ENCODE assay signal across 2 cellular contexts in the genomic region with DNA sequence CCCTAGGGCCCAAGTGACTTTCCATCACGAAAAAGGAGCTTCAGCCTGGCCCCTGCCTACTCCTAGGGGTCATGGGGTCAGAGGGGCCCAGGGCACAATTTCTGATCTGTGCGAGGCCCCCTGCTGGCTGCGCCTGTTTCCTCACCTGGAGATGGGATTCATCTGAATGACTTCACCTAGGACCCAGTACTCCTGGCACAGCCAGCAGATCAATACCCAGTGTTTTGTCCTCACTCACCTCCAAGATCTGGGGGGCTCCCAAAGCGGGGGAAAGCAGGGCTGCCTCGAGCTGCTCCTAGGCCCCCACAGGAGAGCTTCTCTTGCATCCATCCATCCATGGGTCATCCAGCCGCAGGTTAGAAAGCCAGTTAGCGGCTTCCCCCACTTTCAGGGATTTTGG.
A peak's percentile ranks its signal among the peaks of the same experiment; 100 is the strongest.
TF ChIP-seq lines count a peak whose summit lies in the region.

No MANE protein-coding gene starts in this region.

TF ChIP-seq in HepG2, 621 proteins besides CTCF, POLR2A, EP300 and RAD21 (continues in another document):
- TF ChIP-seq SATB2 (CRISPR knock-in tag; IDR thresholded peaks at IDR 0.05) (no peak), ZNF138 (CRISPR knock-in tag; IDR thresholded peaks at IDR 0.05; ENCODE audit: low read depth) (no peak), SALL2 (CRISPR knock-in tag; IDR thresholded peaks at IDR 0.05) (peak; percentile 37; the same call in 1 of the 2 replicates), ZNF10 (CRISPR knock-in tag; IDR thresholded peaks at IDR 0.05; ENCODE audit: borderline replicate concordance, low read depth) (no peak), NR2C2 (CRISPR knock-in tag; IDR thresholded peaks at IDR 0.05; ENCODE audit: borderline replicate concordance) (peak; percentile 86), KDM5B (CRISPR knock-in tag; IDR thresholded peaks at IDR 0.05; ENCODE audit: borderline replicate concordance) (0 out of 2 replicates have a peak, but pooled peaks have one; percentile 26), ZNF780A (CRISPR knock-in tag; IDR thresholded peaks at IDR 0.05) (no peak), MED1 (CRISPR knock-in tag; IDR thresholded peaks at IDR 0.05) (0 out of 2 replicates have a peak, but pooled peaks have one; percentile 20), ZNF674 (CRISPR knock-in tag; IDR thresholded peaks at IDR 0.05; ENCODE audit: low read depth) (no peak), XRCC5 (optimal IDR thresholded peaks at IDR 0.05; ENCODE audit: low read length) (peak; percentile 92), POLR2AphosphoS2 (IDR thresholded peaks at IDR 0.05; ENCODE audit: low read depth, low read length) (no peak), ZNF232 (CRISPR knock-in tag; IDR thresholded peaks at IDR 0.05; ENCODE audit: borderline replicate concordance) (0 out of 2 replicates have a peak, but pooled peaks have one; percentile 42)
- TF ChIP-seq, protein P1, sequence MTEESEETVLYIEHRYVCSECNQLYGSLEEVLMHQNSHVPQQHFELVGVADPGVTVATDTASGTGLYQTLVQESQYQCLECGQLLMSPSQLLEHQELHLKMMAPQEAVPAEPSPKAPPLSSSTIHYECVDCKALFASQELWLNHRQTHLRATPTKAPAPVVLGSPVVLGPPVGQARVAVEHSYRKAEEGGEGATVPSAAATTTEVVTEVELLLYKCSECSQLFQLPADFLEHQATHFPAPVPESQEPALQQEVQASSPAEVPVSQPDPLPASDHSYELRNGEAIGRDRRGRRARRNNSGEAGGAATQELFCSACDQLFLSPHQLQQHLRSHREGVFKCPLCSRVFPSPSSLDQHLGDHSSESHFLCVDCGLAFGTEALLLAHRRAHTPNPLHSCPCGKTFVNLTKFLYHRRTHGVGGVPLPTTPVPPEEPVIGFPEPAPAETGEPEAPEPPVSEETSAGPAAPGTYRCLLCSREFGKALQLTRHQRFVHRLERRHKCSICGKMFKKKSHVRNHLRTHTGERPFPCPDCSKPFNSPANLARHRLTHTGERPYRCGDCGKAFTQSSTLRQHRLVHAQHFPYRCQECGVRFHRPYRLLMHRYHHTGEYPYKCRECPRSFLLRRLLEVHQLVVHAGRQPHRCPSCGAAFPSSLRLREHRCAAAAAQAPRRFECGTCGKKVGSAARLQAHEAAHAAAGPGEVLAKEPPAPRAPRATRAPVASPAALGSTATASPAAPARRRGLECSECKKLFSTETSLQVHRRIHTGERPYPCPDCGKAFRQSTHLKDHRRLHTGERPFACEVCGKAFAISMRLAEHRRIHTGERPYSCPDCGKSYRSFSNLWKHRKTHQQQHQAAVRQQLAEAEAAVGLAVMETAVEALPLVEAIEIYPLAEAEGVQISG (CRISPR knock-in tag; IDR thresholded peaks at IDR 0.05), result peak; percentile 37; the same call in 1 of the 2 replicates
- TF ChIP-seq, protein P2, sequence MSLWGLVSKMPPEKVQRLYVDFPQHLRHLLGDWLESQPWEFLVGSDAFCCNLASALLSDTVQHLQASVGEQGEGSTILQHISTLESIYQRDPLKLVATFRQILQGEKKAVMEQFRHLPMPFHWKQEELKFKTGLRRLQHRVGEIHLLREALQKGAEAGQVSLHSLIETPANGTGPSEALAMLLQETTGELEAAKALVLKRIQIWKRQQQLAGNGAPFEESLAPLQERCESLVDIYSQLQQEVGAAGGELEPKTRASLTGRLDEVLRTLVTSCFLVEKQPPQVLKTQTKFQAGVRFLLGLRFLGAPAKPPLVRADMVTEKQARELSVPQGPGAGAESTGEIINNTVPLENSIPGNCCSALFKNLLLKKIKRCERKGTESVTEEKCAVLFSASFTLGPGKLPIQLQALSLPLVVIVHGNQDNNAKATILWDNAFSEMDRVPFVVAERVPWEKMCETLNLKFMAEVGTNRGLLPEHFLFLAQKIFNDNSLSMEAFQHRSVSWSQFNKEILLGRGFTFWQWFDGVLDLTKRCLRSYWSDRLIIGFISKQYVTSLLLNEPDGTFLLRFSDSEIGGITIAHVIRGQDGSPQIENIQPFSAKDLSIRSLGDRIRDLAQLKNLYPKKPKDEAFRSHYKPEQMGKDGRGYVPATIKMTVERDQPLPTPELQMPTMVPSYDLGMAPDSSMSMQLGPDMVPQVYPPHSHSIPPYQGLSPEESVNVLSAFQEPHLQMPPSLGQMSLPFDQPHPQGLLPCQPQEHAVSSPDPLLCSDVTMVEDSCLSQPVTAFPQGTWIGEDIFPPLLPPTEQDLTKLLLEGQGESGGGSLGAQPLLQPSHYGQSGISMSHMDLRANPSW (CRISPR knock-in tag; IDR thresholded peaks at IDR 0.05; ENCODE audit: borderline replicate concordance), result no peak
- TF ChIP-seq, protein P3, sequence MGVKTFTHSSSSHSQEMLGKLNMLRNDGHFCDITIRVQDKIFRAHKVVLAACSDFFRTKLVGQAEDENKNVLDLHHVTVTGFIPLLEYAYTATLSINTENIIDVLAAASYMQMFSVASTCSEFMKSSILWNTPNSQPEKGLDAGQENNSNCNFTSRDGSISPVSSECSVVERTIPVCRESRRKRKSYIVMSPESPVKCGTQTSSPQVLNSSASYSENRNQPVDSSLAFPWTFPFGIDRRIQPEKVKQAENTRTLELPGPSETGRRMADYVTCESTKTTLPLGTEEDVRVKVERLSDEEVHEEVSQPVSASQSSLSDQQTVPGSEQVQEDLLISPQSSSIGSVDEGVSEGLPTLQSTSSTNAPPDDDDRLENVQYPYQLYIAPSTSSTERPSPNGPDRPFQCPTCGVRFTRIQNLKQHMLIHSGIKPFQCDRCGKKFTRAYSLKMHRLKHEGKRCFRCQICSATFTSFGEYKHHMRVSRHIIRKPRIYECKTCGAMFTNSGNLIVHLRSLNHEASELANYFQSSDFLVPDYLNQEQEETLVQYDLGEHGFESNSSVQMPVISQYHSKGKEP (CRISPR knock-in tag; IDR thresholded peaks at IDR 0.05), result no peak
- TF ChIP-seq, protein P4, sequence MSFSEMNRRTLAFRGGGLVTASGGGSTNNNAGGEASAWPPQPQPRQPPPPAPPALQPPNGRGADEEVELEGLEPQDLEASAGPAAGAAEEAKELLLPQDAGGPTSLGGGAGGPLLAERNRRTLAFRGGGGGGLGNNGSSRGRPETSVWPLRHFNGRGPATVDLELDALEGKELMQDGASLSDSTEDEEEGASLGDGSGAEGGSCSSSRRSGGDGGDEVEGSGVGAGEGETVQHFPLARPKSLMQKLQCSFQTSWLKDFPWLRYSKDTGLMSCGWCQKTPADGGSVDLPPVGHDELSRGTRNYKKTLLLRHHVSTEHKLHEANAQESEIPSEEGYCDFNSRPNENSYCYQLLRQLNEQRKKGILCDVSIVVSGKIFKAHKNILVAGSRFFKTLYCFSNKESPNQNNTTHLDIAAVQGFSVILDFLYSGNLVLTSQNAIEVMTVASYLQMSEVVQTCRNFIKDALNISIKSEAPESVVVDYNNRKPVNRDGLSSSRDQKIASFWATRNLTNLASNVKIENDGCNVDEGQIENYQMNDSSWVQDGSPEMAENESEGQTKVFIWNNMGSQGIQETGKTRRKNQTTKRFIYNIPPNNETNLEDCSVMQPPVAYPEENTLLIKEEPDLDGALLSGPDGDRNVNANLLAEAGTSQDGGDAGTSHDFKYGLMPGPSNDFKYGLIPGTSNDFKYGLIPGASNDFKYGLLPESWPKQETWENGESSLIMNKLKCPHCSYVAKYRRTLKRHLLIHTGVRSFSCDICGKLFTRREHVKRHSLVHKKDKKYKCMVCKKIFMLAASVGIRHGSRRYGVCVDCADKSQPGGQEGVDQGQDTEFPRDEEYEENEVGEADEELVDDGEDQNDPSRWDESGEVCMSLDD (CRISPR knock-in tag; IDR thresholded peaks at IDR 0.05; ENCODE audit: borderline replicate concordance), result 0 out of 2 replicates have a peak, but pooled peaks have one; percentile 36

TF ChIP-seq in endothelial cell of umbilical vein, 7 proteins besides CTCF, POLR2A, EP300 and RAD21:
- TF ChIP-seq, protein P5, sequence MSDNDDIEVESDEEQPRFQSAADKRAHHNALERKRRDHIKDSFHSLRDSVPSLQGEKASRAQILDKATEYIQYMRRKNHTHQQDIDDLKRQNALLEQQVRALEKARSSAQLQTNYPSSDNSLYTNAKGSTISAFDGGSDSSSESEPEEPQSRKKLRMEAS (IDR thresholded peaks at IDR 0.05; ENCODE audit: insufficient read depth, insufficient read length), result no peak
- no peak for TF ChIP-seq EZH2 (IDR thresholded peaks at IDR 0.05; ENCODE audit: borderline replicate concordance, low read depth, low read length, severe bottlenecking)
- TF ChIP-seq GATA2 (IDR thresholded peaks at IDR 0.05; ENCODE audit: insufficient read depth, insufficient read length, low read depth, low read length), result no peak
- TF ChIP-seq JUN (IDR thresholded peaks at IDR 0.05; ENCODE audit: borderline replicate concordance, insufficient read depth, insufficient read length, low read depth), result no peak
- no peak for TF ChIP-seq MYC (IDR thresholded peaks at IDR 0.05; ENCODE audit: low read depth, low read length)
- TF ChIP-seq FOS (IDR thresholded peaks at IDR 0.05; ENCODE audit: borderline replicate concordance, insufficient read depth, low read length), result no peak
- TF ChIP-seq POLR2AphosphoS5 (IDR thresholded peaks at IDR 0.05; ENCODE audit: insufficient read depth, low read depth, low read length), result no peak
